Comparison of ENCODE assay signal across 12 cellular contexts in genomic region chr2:62266433-62267038, GRCh38.
A peak's percentile ranks its signal among the peaks of the same experiment; 100 is the strongest.
DNase-seq lines count a peak whose midpoint lies in the region; ATAC-seq and TF ChIP-seq lines count a peak whose summit lies in the region.
"Had no signal": no experiment of that assay in that cellular context is flagged by ENCODE, and none has a peak within 500 bp of the region (broad histone marks: within the 10 kb centered on the region; RNA-seq: fewer than 3 reads in every experiment).

No MANE protein-coding gene starts in this region.

- no peak overlapping the region for H2AFZ ChIP-seq in PC-3 (ENCODE audit: low read length)

- H3K4me1 Mint-ChIP-seq in activated T-helper 17 cell treated with anti-CD3 and anti-CD28 coated beads, Interleukin-2, amount 50 U/mL, for 72 hours = peaks cover 5% of the 10 kb centered on the region
- H3K4me1 Mint-ChIP-seq: CD8-positive, alpha-beta memory T cell had no signal

- H3K4me2 ChIP-seq in PC-3 (ENCODE audit: low read length) = no peak overlapping the region

- POLR2A ChIA-PET in PC-3 (lab: Charles Lee; ENCODE audit: unreplicated experiment) = no interaction called here

- H3K9ac ChIP-seq in PC-3 (ENCODE audit: low read length) = no peak overlapping the region

- H3K9me3 Mint-ChIP-seq in activated T-helper 17 cell treated with anti-CD3 and anti-CD28 coated beads, Interleukin-2, amount 50 U/mL, for 72 hours = no peaks in the 10 kb centered on the region

- H3K36me3 ChIP-seq in PC-3 (ENCODE audit: low read depth, low read length) = no peaks in the 10 kb centered on the region

- H3K27me3 Mint-ChIP-seq in activated T-helper 17 cell treated with anti-CD3 and anti-CD28 coated beads, Interleukin-2, amount 50 U/mL, for 72 hours = peaks cover 5% of the 10 kb centered on the region
- H3K27me3 Mint-ChIP-seq: brain had no signal

- CTCF ChIA-PET in PC-3 (lab: Charles Lee) = no interaction called here

- no peaks in the 10 kb centered on the region for H3K9me3 ChIP-seq in PC-3 (ENCODE audit: low read length)

- H3K79me2 ChIP-seq in PC-3 (ENCODE audit: low read length) = no peaks in the 10 kb centered on the region

- intact Hi-C loops in PC-3 (cut with micrococcal nuclease) = no loop called here

- DNase-seq in EL = peak; percentile 87
- peak; percentile 36 for DNase-seq in PC-3
- DNase-seq in fibroblast of peridontal ligament (ENCODE audit: extremely low read depth) = peak; percentile 88
- DNase-seq in non-pigmented ciliary epithelial cell (ENCODE audit: low read depth) = peak; percentile 56
- no peak for DNase-seq in NCI-H1092 treated with DMSO at 0.1 percent for 48 hours (lab: John Stamatoyannopoulos, UW)
- DNase-seq: activated T-cell treated with anti-CD3 and anti-CD28 coated beads for 4 hours; CD8-positive, alpha-beta memory T cell; NCI-H2029 treated with DMSO at 0.1 percent for 48 hours had no signal

- no peaks in the 10 kb centered on the region for H3F3A ChIP-seq in PC-3 (ENCODE audit: low read length, unreplicated experiment)

- no peak for TF ChIP-seq CTCF in PC-3 (conservative IDR thresholded peaks at IDR 0.05; ENCODE audit: low read depth, low read length)

- H3K36me3 Mint-ChIP-seq in activated T-helper 17 cell treated with anti-CD3 and anti-CD28 coated beads, Interleukin-2, amount 50 U/mL, for 72 hours (ENCODE audit: low read depth) = no peaks in the 10 kb centered on the region
- H3K36me3 Mint-ChIP-seq: brain had no signal

- no peaks in the 10 kb centered on the region for H3K27me3 ChIP-seq in PC-3 (ENCODE audit: low read length)

- H3K4me1 ChIP-seq in PC-3 (ENCODE audit: insufficient read depth, low read length) = no peaks in the 10 kb centered on the region

- H4K20me1 ChIP-seq in PC-3 (ENCODE audit: low read length) = no peaks in the 10 kb centered on the region

- H3K27ac Mint-ChIP-seq in activated T-helper 17 cell treated with anti-CD3 and anti-CD28 coated beads, Interleukin-2, amount 50 U/mL, for 72 hours = no peak overlapping the region
- H3K27ac Mint-ChIP-seq: brain had no signal

- H3K27ac ChIP-seq in PC-3 (ENCODE audit: low read length) = no peak overlapping the region

- no peaks in the 10 kb centered on the region for H3K9me2 ChIP-seq in PC-3 (replicated peaks; ENCODE audit: low read length)

- ATAC-seq in PC-3 (no peak), GM21786 (IDR thresholded peaks at IDR 0.05; ENCODE audit: unreplicated experiment) (no peak), HG02623 (IDR thresholded peaks at IDR 0.05; ENCODE audit: unreplicated experiment) (no peak)
- no peak for ATAC-seq in activated T-helper 17 cell treated with anti-CD3 and anti-CD28 coated beads, Interleukin-2, amount 50 U/mL, for 72 hours (replicated peaks)

- no TSS peak for BruUV-seq in PC-3 (replicated peaks; lab: Mats Ljungman, UMichigan)

- H3K4me3 ChIP-seq in PC-3 (ENCODE audit: low read length) = no peak overlapping the region

- H3K4me3 Mint-ChIP-seq in activated T-helper 17 cell treated with anti-CD3 and anti-CD28 coated beads, Interleukin-2, amount 50 U/mL, for 72 hours = no peak overlapping the region
- H3K4me3 Mint-ChIP-seq: brain; CD8-positive, alpha-beta memory T cell had no signal
